25 cellular contexts compared by ENCODE assay signal in genomic region chr1:179803916-179804315, GRCh38.
"Had no signal": no experiment of that assay in that cellular context is flagged by ENCODE, and none has a peak within 500 bp of the region (broad histone marks: within the 10 kb centered on the region; RNA-seq: fewer than 3 reads in every experiment).

No MANE protein-coding gene starts in this region.

- H3K4me1 ChIP-seq: lower lobe of right lung, psoas muscle, sigmoid colon, stomach, thyroid gland, vagina had no signal

- ATAC-seq: esophagus mucosa; gastrocnemius medialis; left ventricle myocardium superior; lower lobe of right lung; naive thymus-derived CD8-positive, alpha-beta T cell; psoas muscle; right cardiac atrium; stimulated activated effector memory CD8-positive, alpha-beta T cell treated with anti-CD3 and anti-CD28 coated beads, Interleukin-12 subunit alpha, Interleukin-12 subunit beta, amount 100 ng/mL, for 72 hours had no signal

- H3K4me1 Mint-ChIP-seq: stimulated activated effector memory CD8-positive, alpha-beta T cell treated with anti-CD3 and anti-CD28 coated beads, Interleukin-12 subunit alpha, Interleukin-12 subunit beta, amount 100 ng/mL, for 72 hours had no signal

- H3K9me3 Mint-ChIP-seq: naive thymus-derived CD8-positive, alpha-beta T cell; nephron progenitor cell; stimulated activated effector memory CD8-positive, alpha-beta T cell treated with anti-CD3 and anti-CD28 coated beads, Interleukin-12 subunit alpha, Interleukin-12 subunit beta, amount 100 ng/mL, for 72 hours had no signal

- H3K4me3 ChIP-seq: dorsolateral prefrontal cortex, gastrocnemius medialis, lower lobe of right lung, ovary, psoas muscle, sigmoid colon, stomach, thyroid gland, vagina had no signal

- H3K4me3 Mint-ChIP-seq: naive thymus-derived CD8-positive, alpha-beta T cell; nephron progenitor cell; stimulated activated effector memory CD8-positive, alpha-beta T cell treated with anti-CD3 and anti-CD28 coated beads, Interleukin-12 subunit alpha, Interleukin-12 subunit beta, amount 100 ng/mL, for 72 hours had no signal

- H3K36me3 Mint-ChIP-seq: naive thymus-derived CD8-positive, alpha-beta T cell; stimulated activated effector memory CD8-positive, alpha-beta T cell treated with anti-CD3 and anti-CD28 coated beads, Interleukin-12 subunit alpha, Interleukin-12 subunit beta, amount 100 ng/mL, for 72 hours had no signal

- H3K27ac Mint-ChIP-seq: naive thymus-derived CD8-positive, alpha-beta T cell; nephron progenitor cell; stimulated activated effector memory CD8-positive, alpha-beta T cell treated with anti-CD3 and anti-CD28 coated beads, Interleukin-12 subunit alpha, Interleukin-12 subunit beta, amount 100 ng/mL, for 72 hours had no signal

- DNase-seq: cortex of kidney; dorsolateral prefrontal cortex; effector CD4-positive, alpha-beta T cell; foreskin fibroblast; gastrocnemius medialis; head of caudate nucleus; left ventricle myocardium superior; lower lobe of right lung; naive thymus-derived CD8-positive, alpha-beta T cell; nephron progenitor cell; nucleus accumbens; ovary; psoas muscle; right cardiac atrium; sigmoid colon; stimulated activated CD4-positive, alpha-beta T cell treated with anti-CD3 and anti-CD28 coated beads, Interleukin-2, amount 100 ng/mL, for 24 hours; stimulated activated CD4-positive, alpha-beta T cell treated with anti-CD3 and anti-CD28 coated beads, Interleukin-4, amount 100 ng/mL, for 24 hours; stimulated activated naive CD4-positive, alpha-beta T cell treated with Interleukin-2 at 50 U/mL for 16 hours; stomach; thyroid gland; trophoblast cell had no signal

- H3K9me3 ChIP-seq: gastrocnemius medialis, lower lobe of right lung, ovary, psoas muscle, sigmoid colon, stomach, thyroid gland, vagina had no signal

- H3K36me3 ChIP-seq: gastrocnemius medialis, lower lobe of right lung, ovary, sigmoid colon, stomach, thyroid gland, vagina had no signal

- H3K27me3 ChIP-seq: gastrocnemius medialis, ovary, sigmoid colon, stomach, thyroid gland, vagina had no signal

- H3K27ac ChIP-seq: dorsolateral prefrontal cortex, epithelial cell of prostate, gastrocnemius medialis, lower lobe of right lung, ovary, psoas muscle, sigmoid colon, stomach, thyroid gland, vagina had no signal
